In genomic region chr4:25535278-25535677, GRCh38 we compare ENCODE assay signal across 23 cellular contexts.
DNase-seq lines count a peak whose midpoint lies in the region; ATAC-seq and TF ChIP-seq lines count a peak whose summit lies in the region.
"Had no signal": no experiment of that assay in that cellular context is flagged by ENCODE, and none has a peak within 500 bp of the region (broad histone marks: within the 10 kb centered on the region; RNA-seq: fewer than 3 reads in every experiment).

No MANE protein-coding gene starts in this region.

- no peaks in the 10 kb centered on the region for H3K36me3 Mint-ChIP-seq in MCF 10A (ENCODE audit: insufficient read depth, unreplicated experiment)
- H3K36me3 Mint-ChIP-seq: stimulated activated effector memory CD8-positive, alpha-beta T cell treated with anti-CD3 and anti-CD28 coated beads, Interleukin-12 subunit alpha, Interleukin-12 subunit beta, amount 100 ng/mL, for 72 hours had no signal

- H3K9me3 Mint-ChIP-seq in MCF 10A (ENCODE audit: unreplicated experiment) = peaks cover 7% of the 10 kb centered on the region
- H3K9me3 Mint-ChIP-seq: activated CD4-positive, alpha-beta T cell treated with anti-CD3 and anti-CD28 coated beads, Interleukin-2, amount 10 ng/mL, durations not matched to agents 24 days and 14 days had no signal

- no peak for ATAC-seq in HG02884 (IDR thresholded peaks at IDR 0.05; ENCODE audit: unreplicated experiment)
- ATAC-seq: GM12878; left ventricle myocardium superior; stimulated activated effector memory CD8-positive, alpha-beta T cell treated with anti-CD3 and anti-CD28 coated beads, Interleukin-12 subunit alpha, Interleukin-12 subunit beta, amount 100 ng/mL, for 72 hours had no signal

- POLR2A ChIA-PET in MCF 10A (lab: Yijun Ruan, JAX) = no interaction called here

- H3K27me3 Mint-ChIP-seq in MCF 10A (ENCODE audit: insufficient read depth, unreplicated experiment) = no peaks in the 10 kb centered on the region
- H3K27me3 Mint-ChIP-seq: activated CD4-positive, alpha-beta T cell treated with anti-CD3 and anti-CD28 coated beads, Interleukin-2, amount 10 ng/mL, durations not matched to agents 24 days and 14 days had no signal

- no peak overlapping the region for H3K4me3 Mint-ChIP-seq in MCF 10A (ENCODE audit: unreplicated experiment)
- H3K4me3 Mint-ChIP-seq: activated CD4-positive, alpha-beta T cell treated with anti-CD3 and anti-CD28 coated beads, Interleukin-2, amount 10 ng/mL, durations not matched to agents 24 days and 14 days; stimulated activated effector memory CD8-positive, alpha-beta T cell treated with anti-CD3 and anti-CD28 coated beads, Interleukin-12 subunit alpha, Interleukin-12 subunit beta, amount 100 ng/mL, for 72 hours had no signal

- no peaks in the 10 kb centered on the region for H3K36me3 ChIP-seq in kidney epithelial cell (ENCODE audit: control insufficient read depth, insufficient read depth, low read length)

- CTCF ChIA-PET in MCF 10A (lab: Yijun Ruan, JAX) = interaction anchor here (2.2 kb wide), 1 partner anchor 95 kb away, joined by 6 read pairs; no protein-coding TSS in a partner anchor

- DNase-seq in Daoy (ENCODE audit: low read depth) (peak; percentile 17), RPMI7951 (ENCODE audit: low read depth) (peak; percentile 42), kidney epithelial cell (ENCODE audit: low read depth) (peak; percentile 41), retina (peak; percentile 67), activated gamma-delta T cell treated with Interleukin-2 at 50 U/mL for 16 hours (no peak), MCF 10A (ENCODE audit: unreplicated experiment) (no peak)
- no peak for DNase-seq in activated CD4-positive, CD25-positive, alpha-beta regulatory T cell (lab: John Stamatoyannopoulos, UW)
- DNase-seq: activated CD4-positive, alpha-beta T cell treated with anti-CD3 and anti-CD28 coated beads, Interleukin-2, amount 10 ng/mL, durations not matched to agents 24 days and 14 days; activated naive CD4-positive, alpha-beta T cell treated with Interleukin-2 at 50 U/mL for 16 hours; anterior cingulate cortex; cerebellar nuclear complex; effector memory CD4-positive, alpha-beta T cell; GDM1; GOT3; left ventricle myocardium superior; NCI-H187; NCI-H524; posterior cingulate gyrus; stimulated activated CD4-positive, alpha-beta T cell treated with anti-CD3 and anti-CD28 coated beads, Interleukin-12 subunit alpha, Interleukin-12 subunit beta, amount 100 ng/mL, for 4 hours had no signal

- no peak overlapping the region for H3K4me3 ChIP-seq in kidney epithelial cell (ENCODE audit: low read depth, low read length)
- H3K4me3 ChIP-seq: GM12878, SK-N-MC had no signal

- TF ChIP-seq CTCF in kidney epithelial cell (IDR thresholded peaks at IDR 0.05; ENCODE audit: insufficient read depth, low read length, poor library complexity, severe bottlenecking) (no peak), MCF 10A (IDR thresholded peaks at IDR 0.05; ENCODE audit: unreplicated experiment) (no peak)

- H3K27me3 ChIP-seq in kidney epithelial cell (ENCODE audit: control insufficient read depth, insufficient read depth, low read length) = no peaks in the 10 kb centered on the region

- intact Hi-C loops in MCF 10A (cut with micrococcal nuclease) = no loop called here

- H3K27ac Mint-ChIP-seq in MCF 10A (ENCODE audit: low read depth, unreplicated experiment) = no peak overlapping the region
- H3K27ac Mint-ChIP-seq: activated CD4-positive, alpha-beta T cell treated with anti-CD3 and anti-CD28 coated beads, Interleukin-2, amount 10 ng/mL, durations not matched to agents 24 days and 14 days; stimulated activated effector memory CD8-positive, alpha-beta T cell treated with anti-CD3 and anti-CD28 coated beads, Interleukin-12 subunit alpha, Interleukin-12 subunit beta, amount 100 ng/mL, for 72 hours had no signal

- H3K4me1 Mint-ChIP-seq in MCF 10A (ENCODE audit: insufficient read depth, unreplicated experiment) = peaks cover 5% of the 10 kb centered on the region
- H3K4me1 Mint-ChIP-seq: activated CD4-positive, alpha-beta T cell treated with anti-CD3 and anti-CD28 coated beads, Interleukin-2, amount 10 ng/mL, durations not matched to agents 24 days and 14 days; stimulated activated effector memory CD8-positive, alpha-beta T cell treated with anti-CD3 and anti-CD28 coated beads, Interleukin-12 subunit alpha, Interleukin-12 subunit beta, amount 100 ng/mL, for 72 hours had no signal

- no TSS peak for BruUV-seq in MCF 10A (replicated peaks; lab: Mats Ljungman, UMichigan)

Comparison
In these comparisons a context has a peak if more than half of its experiments do, and no peak if none do; other contexts are left out.
1. DNase-seq: peak in Daoy (single experiment), RPMI7951 (single experiment), kidney epithelial cell (single experiment) and retina (single experiment); none in activated CD4-positive, CD25-positive, alpha-beta regulatory T cell (0 of 4), activated gamma-delta T cell treated with Interleukin-2 at 50 U/mL for 16 hours (single experiment) and MCF 10A (single experiment).